In genomic region chr2:69275490-69275889, GRCh38 we compare ENCODE assay signal across 3 cellular contexts.
TF ChIP-seq lines count a peak whose summit lies in the region.

No MANE protein-coding gene starts in this region.

TF ChIP-seq in A549, 52 proteins besides CTCF, POLR2A, EP300 and RAD21 (continued from another document and continues in another):
- no peak for TF ChIP-seq FOSB (CRISPR knock-in tag; IDR thresholded peaks at IDR 0.05)
- TF ChIP-seq BCL3 (IDR thresholded peaks at IDR 0.05), result no peak
- TF ChIP-seq ZC3H11A (IDR thresholded peaks at IDR 0.05), result no peak
- no peak for TF ChIP-seq MAFK (IDR thresholded peaks at IDR 0.05; ENCODE audit: partially characterized antibody)
- no peak for TF ChIP-seq SREBF2 (IDR thresholded peaks at IDR 0.05)
- no peak for TF ChIP-seq ELK1 (IDR thresholded peaks at IDR 0.05; ENCODE audit: low read depth, low read length)
- no peak for TF ChIP-seq REST (IDR thresholded peaks at IDR 0.05)
- no peak for TF ChIP-seq PBX3 (IDR thresholded peaks at IDR 0.05)
- no peak for TF ChIP-seq HOXB13 (CRISPR knock-in tag; IDR thresholded peaks at IDR 0.05; ENCODE audit: low read depth)

TF ChIP-seq in IMR-90, 13 proteins besides CTCF, POLR2A, EP300 and RAD21:
- TF ChIP-seq BHLHE40 (IDR thresholded peaks at IDR 0.05; ENCODE audit: low read depth, low read length) (no peak), MAFK (IDR thresholded peaks at IDR 0.05; ENCODE audit: low read depth, low read length) (no peak), RCOR1 (IDR thresholded peaks at IDR 0.05; ENCODE audit: insufficient replicate concordance, low read length) (no peak), CHD1 (IDR thresholded peaks at IDR 0.05; ENCODE audit: low read depth, low read length) (no peak), FOS (IDR thresholded peaks at IDR 0.05; ENCODE audit: low read depth, low read length) (no peak), ELK1 (IDR thresholded peaks at IDR 0.05; ENCODE audit: borderline replicate concordance, low read depth, low read length) (no peak), NFE2L2 (IDR thresholded peaks at IDR 0.05; ENCODE audit: low read depth, low read length) (no peak), SMC3 (IDR thresholded peaks at IDR 0.05; ENCODE audit: low read depth, low read length) (no peak), MAZ (IDR thresholded peaks at IDR 0.05; ENCODE audit: borderline replicate concordance, low read depth, low read length) (no peak)

TF ChIP-seq in endothelial cell of umbilical vein, 7 proteins besides CTCF, POLR2A, EP300 and RAD21:
- peak; percentile 67 for TF ChIP-seq FOS (IDR thresholded peaks at IDR 0.05; ENCODE audit: borderline replicate concordance, insufficient read depth, low read length)
- peak; percentile 57 for TF ChIP-seq JUN (IDR thresholded peaks at IDR 0.05; ENCODE audit: borderline replicate concordance, insufficient read depth, insufficient read length, low read depth)
- TF ChIP-seq MYC (IDR thresholded peaks at IDR 0.05; ENCODE audit: low read depth, low read length), result no peak
